15 cellular contexts compared by ENCODE assay signal in the genomic region with DNA sequence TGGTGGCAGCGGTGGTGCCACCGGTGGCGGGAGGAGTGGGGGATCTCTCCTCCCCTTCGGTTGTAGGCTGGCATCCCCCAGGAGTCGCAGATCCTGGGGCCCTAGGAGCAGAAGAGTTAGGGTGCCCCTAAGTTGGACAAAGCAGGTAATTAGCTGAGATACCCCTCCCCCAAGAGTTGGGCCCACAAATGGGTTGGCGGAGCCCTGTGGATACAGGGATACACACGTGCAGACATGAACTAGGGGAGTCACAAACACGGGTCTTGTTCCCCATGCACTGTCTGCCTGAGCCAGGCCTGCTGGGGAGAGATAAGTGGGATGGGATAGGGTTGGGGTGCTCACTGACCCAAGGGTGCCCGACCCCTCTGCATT. TPM values are rescaled to one million over a fixed set of nuclear protein-coding genes. Genes with fewer than 3 reads are reported as not detected.
DNase-seq lines count a peak whose midpoint lies in the region; ATAC-seq, FAIRE-seq and TF ChIP-seq lines count a peak whose summit lies in the region.
"Had no signal": no experiment of that assay in that cellular context is flagged by ENCODE, and none has a peak within 500 bp of the region (broad histone marks: within the 10 kb centered on the region; RNA-seq: fewer than 3 reads in every experiment).

No MANE protein-coding gene starts in this region.

- peak; percentile 30 for DNase-seq in DMS 273 (lab: John Stamatoyannopoulos, UW; ENCODE audit: unreplicated experiment)
- DNase-seq in DMS 273 treated with DMSO at 0.1 percent for 48 hours (lab: John Stamatoyannopoulos, UW): no peak
- DNase-seq in bronchial epithelial cell (ENCODE audit: low read depth): no peak
- DNase-seq in stomach: no peak
- no peak for DNase-seq in caudate nucleus (lab: John Stamatoyannopoulos, UW)
- no peak for DNase-seq in CD1c-positive myeloid dendritic cell (ENCODE audit: extremely low spot score)
- DNase-seq: 8988T; activated CD8-positive, alpha-beta memory T cell treated with anti-CD3 and anti-CD28 coated beads, Interleukin-2, amount 10 ng/mL, durations not matched to agents 7 days and 5 days; CD4-positive, alpha-beta T cell; colonic mucosa; NCI-H1105 treated with DMSO at 0.1 percent for 48 hours; NCI-H2227 treated with DMSO at 0.1 percent for 48 hours had no signal

- intact Hi-C loops in stomach (cut with DNase I; ENCODE audit: low total_unique reads): no loop called here

- no peak for TF ChIP-seq POLR2A in stomach (IDR thresholded peaks at IDR 0.05)

- peak; percentile 36 for FAIRE-seq in bronchial epithelial cell (lab: Jason Lieb, UNC)
- FAIRE-seq: pancreas had no signal

- no peak overlapping the region for H3K4me3 ChIP-seq in bronchial epithelial cell (ENCODE audit: low read depth, low read length)
- H3K4me3 ChIP-seq in stomach: no peak overlapping the region
- H3K4me3 ChIP-seq: colonic mucosa, pancreas had no signal

- no peak for ATAC-seq in GM21786 (IDR thresholded peaks at IDR 0.05; ENCODE audit: unreplicated experiment)
- ATAC-seq: activated CD8-positive, alpha-beta memory T cell treated with anti-CD3 and anti-CD28 coated beads, Interleukin-2, amount 10 ng/mL, durations not matched to agents 7 days and 5 days had no signal

- H3K27me3 ChIP-seq in bronchial epithelial cell (ENCODE audit: control insufficient read depth, insufficient read depth, low read length) (no peaks in the 10 kb centered on the region), layer of hippocampus (ENCODE audit: control insufficient read depth, insufficient read depth, low read length) (no peaks in the 10 kb centered on the region), stomach (no peaks in the 10 kb centered on the region)
- H3K27me3 ChIP-seq: colonic mucosa, pancreas had no signal

- TF ChIP-seq EP300 in stomach (IDR thresholded peaks at IDR 0.05): no peak

- TF ChIP-seq CTCF in bronchial epithelial cell (IDR thresholded peaks at IDR 0.05; ENCODE audit: insufficient read depth, low read length, severe bottlenecking) (no peak), stomach (IDR thresholded peaks at IDR 0.05) (no peak)

- 70 to 77% (median 74%) methylated on average over 5 to 9 of the region's 9 CpGs for WGBS in stomach, 5 donors

- peaks cover 3 to 27% (median 12%) of the 10 kb centered on the region in 4 donors for H3K4me1 ChIP-seq in stomach
- H3K4me1 ChIP-seq: colonic mucosa, pancreas had no signal

- no peaks in the 10 kb centered on the region for H3K9me3 ChIP-seq in stomach
- H3K9me3 ChIP-seq: colonic mucosa, pancreas had no signal

- H3K27ac ChIP-seq in layer of hippocampus (ENCODE audit: low read depth, low read length) (peak overlapping the region; percentile 27), stomach (peak overlapping the region in 4 of 5 donors; percentile 47 to 71 (median 52)), caudate nucleus (ENCODE audit: low read depth, low read length) (no peak overlapping the region)
- H3K27ac ChIP-seq: colonic mucosa, pancreas had no signal

- H3K36me3 ChIP-seq in bronchial epithelial cell (ENCODE audit: control insufficient read depth, insufficient read depth, low read length) (peaks cover 9% of the 10 kb centered on the region), stomach (peaks cover 35 to 92% (median 79%) of the 10 kb centered on the region in 4 donors)
- H3K36me3 ChIP-seq: colonic mucosa had no signal

RNA-seq across cellular contexts. Expression of a gene that starts 2.0 kb away (rescaled TPM):
- total RNA-seq in bronchial epithelial cell (0.79 and 1.7 TPM in 2 replicates), stomach (10 to 100 TPM in 2 of 5 donors, 1 to 10 TPM in 2, not detected in 1; 5.1 to 17.1 (median 11.1) TPM)
- under 1 TPM in 2 of 3 donors, not detected in 1; 0.68 to 0.83 TPM for polyA plus RNA-seq in stomach

RNA-seq across cellular contexts. Expression of a gene that starts 38.0 kb away (rescaled TPM):
- total RNA-seq in bronchial epithelial cell (16.6 and 28.3 TPM in 2 replicates), stomach (100 to 1,000 TPM in 2 of 5 donors, 10 to 100 TPM in 3; 14.0 to 107 (median 51.8) TPM)
- 100 to 1,000 TPM in 1 of 3 donors, 10 to 100 TPM in 2; 78.7 to 119 (median 79.9) TPM for polyA plus RNA-seq in stomach
